ENCODE assay signal across 23 cellular contexts in genomic region chr7:45078199-45078681, GRCh38. TPM values are rescaled to one million over a fixed set of nuclear protein-coding genes. Genes with fewer than 3 reads are reported as not detected.
DNase-seq lines count a peak whose midpoint lies in the region; ATAC-seq, FAIRE-seq and TF ChIP-seq lines count a peak whose summit lies in the region.
"Had no signal": no experiment of that assay in that cellular context is flagged by ENCODE, and none has a peak within 500 bp of the region (broad histone marks: within the 10 kb centered on the region; RNA-seq: fewer than 3 reads in every experiment).

No MANE protein-coding gene starts in this region.

- no peaks in the 10 kb centered on the region for H3K9me3 ChIP-seq in Loucy (ENCODE audit: insufficient read depth, low read depth, low read length)
- H3K9me3 ChIP-seq in sigmoid colon: no peaks in the 10 kb centered on the region
- H3K9me3 ChIP-seq: adrenal gland, SJCRH30 had no signal

- no peaks in the 10 kb centered on the region for H3K4me1 Mint-ChIP-seq in activated naive CD4-positive, alpha-beta T cell treated with anti-CD3 and anti-CD28 coated beads, Interleukin-2, amount 10 ng/mL, durations not matched to agents 7 days and 5 days
- H3K4me1 Mint-ChIP-seq in effector memory CD8-positive, alpha-beta T cell (ENCODE audit: low read depth in 2 of 2): peaks cover 7 to 15% of the 10 kb centered on the region in 2 donors

- peaks cover 27% of the 10 kb centered on the region for H3K36me3 Mint-ChIP-seq in activated naive CD4-positive, alpha-beta T cell treated with anti-CD3 and anti-CD28 coated beads, Interleukin-2, amount 10 ng/mL, durations not matched to agents 7 days and 5 days
- H3K36me3 Mint-ChIP-seq in effector memory CD8-positive, alpha-beta T cell (ENCODE audit: insufficient read depth): peaks cover 19% of the 10 kb centered on the region

- no peak overlapping the region for H3K27ac ChIP-seq in sigmoid colon
- H3K27ac ChIP-seq: adrenal gland, cardiac muscle cell, hepatocyte, HL-60, SJCRH30 had no signal

- no peak for FAIRE-seq in GM19239 (lab: Jason Lieb, UNC)

- no peak for ATAC-seq in effector memory CD8-positive, alpha-beta T cell (replicated peaks)

- no peak for TF ChIP-seq POLR2A in sigmoid colon (IDR thresholded peaks at IDR 0.05)

- H3K4me3 ChIP-seq in Loucy (ENCODE audit: low read length, poor library complexity, severe bottlenecking) (no peak overlapping the region), sigmoid colon (no peak overlapping the region)
- H3K4me3 ChIP-seq: adrenal gland, cardiac muscle cell, hepatocyte, SJCRH30 had no signal

- H3K4me2 ChIP-seq in Loucy (ENCODE audit: low read depth, low read length, poor library complexity, severe bottlenecking): no peak overlapping the region
- H3K4me2 ChIP-seq: hepatocyte had no signal

- H3K4me1 ChIP-seq in Loucy (ENCODE audit: insufficient read depth, low read length, poor library complexity, severe bottlenecking) (no peaks in the 10 kb centered on the region), sigmoid colon (no peaks in the 10 kb centered on the region)

- TF ChIP-seq CTCF in Loucy (conservative IDR thresholded peaks at IDR 0.05; ENCODE audit: low read length) (peak; percentile 48), sigmoid colon (IDR thresholded peaks at IDR 0.05) (no peak)

- peak overlapping the region; percentile 19 for H3K27ac Mint-ChIP-seq in activated naive CD4-positive, alpha-beta T cell treated with anti-CD3 and anti-CD28 coated beads, Interleukin-2, amount 10 ng/mL, durations not matched to agents 7 days and 5 days
- peak overlapping the region; percentile 72 to 89 for H3K27ac Mint-ChIP-seq in effector memory CD8-positive, alpha-beta T cell

- H3K9ac ChIP-seq in Loucy (ENCODE audit: low read depth, low read length, poor library complexity, severe bottlenecking): no peak overlapping the region

- no peaks in the 10 kb centered on the region for H3K79me2 ChIP-seq in Loucy (ENCODE audit: insufficient read depth, low read length)
- H3K79me2 ChIP-seq: hepatocyte had no signal

- no peaks in the 10 kb centered on the region for H4K20me1 ChIP-seq in Loucy (ENCODE audit: insufficient read depth, low read length, poor library complexity, severe bottlenecking)

- H3K27me3 ChIP-seq in Loucy (ENCODE audit: insufficient read depth, low read length, poor library complexity, severe bottlenecking): no peaks in the 10 kb centered on the region
- no peaks in the 10 kb centered on the region for H3K27me3 ChIP-seq in sigmoid colon
- H3K27me3 ChIP-seq: adrenal gland, cardiac muscle cell, hepatocyte, SJCRH30 had no signal

- intact Hi-C loops in sigmoid colon (cut with DNase I): no loop called here

- TF ChIP-seq EP300 in sigmoid colon (IDR thresholded peaks at IDR 0.05): no peak

- H3K4me3 Mint-ChIP-seq in activated naive CD4-positive, alpha-beta T cell treated with anti-CD3 and anti-CD28 coated beads, Interleukin-2, amount 10 ng/mL, durations not matched to agents 7 days and 5 days: no peak overlapping the region
- H3K4me3 Mint-ChIP-seq in effector memory CD8-positive, alpha-beta T cell: no peak overlapping the region

- 80 to 82% methylated on average over 8 of the region's 8 CpGs for WGBS in sigmoid colon, 2 donors

- H2AFZ ChIP-seq in Loucy (ENCODE audit: low read length): no peak overlapping the region
- H2AFZ ChIP-seq: hepatocyte had no signal

- H3K27me3 Mint-ChIP-seq in activated naive CD4-positive, alpha-beta T cell treated with anti-CD3 and anti-CD28 coated beads, Interleukin-2, amount 10 ng/mL, durations not matched to agents 7 days and 5 days: peaks cover 4% of the 10 kb centered on the region
- H3K27me3 Mint-ChIP-seq in effector memory CD8-positive, alpha-beta T cell: no peaks in the 10 kb centered on the region

- H3K9me2 ChIP-seq in Loucy (replicated peaks; ENCODE audit: low read depth, low read length): no peaks in the 10 kb centered on the region

- H3K9me3 Mint-ChIP-seq in activated naive CD4-positive, alpha-beta T cell treated with anti-CD3 and anti-CD28 coated beads, Interleukin-2, amount 10 ng/mL, durations not matched to agents 7 days and 5 days: no peaks in the 10 kb centered on the region
- H3K9me3 Mint-ChIP-seq in effector memory CD8-positive, alpha-beta T cell: no peaks in the 10 kb centered on the region

- H3K36me3 ChIP-seq in Loucy (ENCODE audit: insufficient read depth, low read length) (peaks cover 50% of the 10 kb centered on the region; the same call in 1 of the 2 replicates), sigmoid colon (peaks cover 27 to 49% (median 32%) of the 10 kb centered on the region in 4 donors)

- CTCF ChIA-PET in activated naive CD4-positive, alpha-beta T cell treated with anti-CD3 and anti-CD28 coated beads, Interleukin-2, amount 10 ng/mL, durations not matched to agents 7 days and 5 days (lab: Charles Lee): no interaction called here

- no peak for DNase-seq in activated naive CD4-positive, alpha-beta T cell treated with anti-CD3 and anti-CD28 coated beads, Interleukin-2, amount 10 ng/mL, durations not matched to agents 7 days and 5 days
- DNase-seq in activated naive CD4-positive, alpha-beta T cell (lab: John Stamatoyannopoulos, UW): no peak
- DNase-seq in effector memory CD8-positive, alpha-beta T cell: no peak
- DNase-seq in sigmoid colon: peak; percentile 48
- no peak for DNase-seq in NCI-H128 (lab: John Stamatoyannopoulos, UW; ENCODE audit: unreplicated experiment)
- no peak for DNase-seq in DMS114 treated with DMSO at 0.1 percent for 48 hours (lab: John Stamatoyannopoulos, UW; ENCODE audit: unreplicated experiment)
- DNase-seq in GM19239 (ENCODE audit: insufficient read length, low spot score): no peak
- DNase-seq: ACHN; activated CD4-positive, alpha-beta T cell treated with anti-CD3 and anti-CD28 coated beads for 1 hour; activated CD8-positive, alpha-beta memory T cell treated with anti-CD3 and anti-CD28 coated beads, Interleukin-2, amount 50 U/mL, for 48 hours; effector memory CD4-positive, alpha-beta T cell; kidney glomerular epithelial cell; mesendoderm; NCI-H1092; NCI-H526 treated with DMSO at 0.1 percent for 48 hours; SJCRH30; stimulated activated CD4-positive, alpha-beta T cell treated with anti-CD3 and anti-CD28 coated beads, Interleukin-15, amount 100 ng/mL, for 24 hours; T1000 had no signal

- no peaks in the 10 kb centered on the region for H3F3A ChIP-seq in Loucy (ENCODE audit: low read depth)

RNA-seq across cellular contexts. Expression of gene NACAD, which starts 10.5 kb away (rescaled TPM):
- total RNA-seq in sigmoid colon: 1 to 10 TPM; 3.2 to 8.9 (median 4.9) TPM
- 1 to 10 TPM in 1 of 3 donors, under 1 TPM in 2; 0.23 to 1.9 (median 0.60) TPM for polyA plus RNA-seq in sigmoid colon

RNA-seq across cellular contexts. Expression of gene TBRG4, which starts 33.3 kb away (rescaled TPM):
- 10 to 100 TPM; 40.3 to 57.1 (median 46.8) TPM for total RNA-seq in sigmoid colon
- 10 to 100 TPM; 31.8 to 80.1 (median 44.6) TPM for polyA plus RNA-seq in sigmoid colon
